In the genomic region with DNA sequence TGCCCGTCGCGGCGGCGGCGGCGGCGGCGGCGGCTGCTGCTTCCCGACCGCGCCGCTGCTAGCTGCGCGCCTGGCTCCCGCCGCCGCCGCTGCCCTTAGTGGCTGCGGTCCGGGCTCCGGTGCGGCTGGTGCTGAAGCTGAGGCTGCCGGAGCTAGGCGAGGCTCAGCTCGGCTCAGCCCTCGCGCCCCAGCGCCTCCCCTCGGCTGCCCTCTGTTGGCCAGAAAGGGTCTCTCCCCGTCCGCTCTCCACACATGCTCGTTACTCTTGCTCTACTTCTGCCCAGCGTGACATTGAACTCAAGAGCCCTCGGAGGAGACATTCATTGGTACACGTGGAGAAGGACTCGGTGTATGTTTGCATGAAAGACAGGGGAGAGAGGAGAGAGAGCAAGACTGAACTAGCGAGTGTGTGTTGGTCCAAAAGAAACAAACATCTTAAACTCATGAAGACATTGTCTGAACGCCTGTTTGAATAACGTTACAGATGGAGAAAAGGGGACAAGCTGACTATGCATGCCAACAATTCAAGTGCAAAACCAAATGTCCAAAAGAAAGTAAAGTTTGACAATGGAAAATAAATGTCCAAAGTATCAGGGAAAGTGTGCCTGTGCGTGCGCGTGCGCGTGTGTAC, we compare ENCODE assay signal across 8 cellular contexts. TPM values are rescaled to one million over a fixed set of nuclear protein-coding genes. Genes with fewer than 3 reads are reported as not detected.
A peak's percentile ranks its signal among the peaks of the same experiment; 100 is the strongest.
DNase-seq lines count a peak whose midpoint lies in the region; ATAC-seq and TF ChIP-seq lines count a peak whose summit lies in the region.

HCN1 (minus strand) TSS at position 175 of the 631 bp plus-strand sequence.

- no peak within 1 kb of the TSS for H3K27ac ChIP-seq in Panc1 (ENCODE audit: low read length)

- CTCF ChIA-PET in Panc1 (lab: Charles Lee) = no interaction called here

- peak; percentile 91 for TF ChIP-seq CTCF in Panc1 (IDR thresholded peaks at IDR 0.05)
- TF ChIP-seq CTCF in cardiac fibroblast (IDR thresholded peaks at IDR 0.05; ENCODE audit: low read depth, low read length) = peak; percentile 79

- no peaks in the 10 kb centered on the region for H3K4me1 ChIP-seq in Panc1 (ENCODE audit: control insufficient read depth, insufficient read depth, low read length)

- no TSS peak for BruUV-seq in Panc1 (replicated peaks; lab: Mats Ljungman, UMichigan)

- ATAC-seq in HG03135 (IDR thresholded peaks at IDR 0.05; ENCODE audit: unreplicated experiment) (peak; percentile 96), Panc1 (peak; percentile 100)

- intact Hi-C loops in Panc1 (cut with micrococcal nuclease; ENCODE audit: unreplicated experiment) = loop anchor here (5.0 kb wide), 1 partner anchor 659 kb away; no protein-coding TSS in a partner anchor

- no peaks in the 10 kb centered on the region for H3K36me3 ChIP-seq in Panc1 (ENCODE audit: control insufficient read depth, insufficient read depth, low read length)

- POLR2A ChIA-PET in Panc1 (lab: Charles Lee) = no interaction called here

- in situ Hi-C loops in Panc1 (cut with HindIII; ENCODE audit: low pct_unique_long_range_greater_than_20kb, low sequenced_read_pairs) = no loop called here

- no peaks in the 10 kb centered on the region for H3K9me3 ChIP-seq in Panc1 (ENCODE audit: control insufficient read depth, insufficient read depth, low read depth, low read length)

- H3K4me3 ChIP-seq in Panc1 (ENCODE audit: low read depth in 2 of 2, low read length in 2 of 2) = peak within 1 kb of the TSS; percentile 24 to 44
- peak within 1 kb of the TSS in 1 of 2 donors; percentile 16 for H3K4me3 ChIP-seq in cardiac fibroblast (replicated peaks in 1 of 2; ENCODE audit: low read depth in 2 of 2, low read length in 2 of 2)

- DNase-seq in NCI-H1436 (lab: John Stamatoyannopoulos, UW) = peak; percentile 69
- DNase-seq in NCI-H1436 treated with DMSO at 0.1 percent for 48 hours (lab: John Stamatoyannopoulos, UW) = no peak
- DNase-seq in Panc1 (ENCODE audit: low read depth, low spot score) = peak; percentile 17
- DNase-seq in cardiac fibroblast (ENCODE audit: low read depth in 2 of 2) = peak; percentile 68 to 69
- DNase-seq in iPS-NIHi7 (ENCODE audit: extremely low spot score) = peak; percentile 87
- peak; percentile 18 for DNase-seq in smooth muscle cell of the brain vasculature (ENCODE audit: low read depth, low spot score)
- no peak for DNase-seq in MV-4-11 (lab: John Stamatoyannopoulos, UW)

- peaks cover 6% of the 10 kb centered on the region for H3K27me3 ChIP-seq in Panc1 (ENCODE audit: control insufficient read depth, insufficient read depth, low read length)

RNA-seq across cellular contexts. Expression of gene HCN1, which starts in this region (rescaled TPM):
- 0.36 TPM for total RNA-seq in Panc1 (2021; ENCODE audit: unreplicated experiment)
- 0.99 TPM for polyA plus RNA-seq in Panc1 (2012; ENCODE audit: insufficient read length)

Comparison
In these comparisons a context has a peak if more than half of its experiments do, and no peak if none do; other contexts are left out.
1. DNase-seq: peak in NCI-H1436 (single experiment), cardiac fibroblast (2 of 2), iPS-NIHi7 (single experiment) and smooth muscle cell of the brain vasculature (single experiment); none in NCI-H1436 treated with DMSO at 0.1 percent for 48 hours (single experiment) and MV-4-11 (single experiment).
2. Peak in DNase-seq, ATAC-seq and H3K4me3 ChIP-seq in Panc1; RNA of the gene not detected or under 1 TPM.